8 cellular contexts compared by ENCODE assay signal in genomic region chr3:172378439-172378838, GRCh38.
"Had no signal": no experiment of that assay in that cellular context is flagged by ENCODE, and none has a peak within 500 bp of the region (broad histone marks: within the 10 kb centered on the region; RNA-seq: fewer than 3 reads in every experiment).

No MANE protein-coding gene starts in this region.

- H2AFZ ChIP-seq: GM23248 had no signal

- H3K27ac Mint-ChIP-seq: H9, IgD-negative memory B cell had no signal

- H3K27ac ChIP-seq: GM23248, HL-60 had no signal

- DNase-seq: GM23248, H9, HCEC 1CT, KBM-7 had no signal

- FAIRE-seq: H1, H54 had no signal

- H3K4me3 Mint-ChIP-seq: H9, IgD-negative memory B cell had no signal

- H3K9ac ChIP-seq: GM23248 had no signal

- H3K4me3 ChIP-seq: GM23248 had no signal

- H3K4me1 Mint-ChIP-seq: IgD-negative memory B cell had no signal

- H3K27me3 Mint-ChIP-seq: IgD-negative memory B cell had no signal
